ENCODE assay signal across 1 cellular context in the genomic region with DNA sequence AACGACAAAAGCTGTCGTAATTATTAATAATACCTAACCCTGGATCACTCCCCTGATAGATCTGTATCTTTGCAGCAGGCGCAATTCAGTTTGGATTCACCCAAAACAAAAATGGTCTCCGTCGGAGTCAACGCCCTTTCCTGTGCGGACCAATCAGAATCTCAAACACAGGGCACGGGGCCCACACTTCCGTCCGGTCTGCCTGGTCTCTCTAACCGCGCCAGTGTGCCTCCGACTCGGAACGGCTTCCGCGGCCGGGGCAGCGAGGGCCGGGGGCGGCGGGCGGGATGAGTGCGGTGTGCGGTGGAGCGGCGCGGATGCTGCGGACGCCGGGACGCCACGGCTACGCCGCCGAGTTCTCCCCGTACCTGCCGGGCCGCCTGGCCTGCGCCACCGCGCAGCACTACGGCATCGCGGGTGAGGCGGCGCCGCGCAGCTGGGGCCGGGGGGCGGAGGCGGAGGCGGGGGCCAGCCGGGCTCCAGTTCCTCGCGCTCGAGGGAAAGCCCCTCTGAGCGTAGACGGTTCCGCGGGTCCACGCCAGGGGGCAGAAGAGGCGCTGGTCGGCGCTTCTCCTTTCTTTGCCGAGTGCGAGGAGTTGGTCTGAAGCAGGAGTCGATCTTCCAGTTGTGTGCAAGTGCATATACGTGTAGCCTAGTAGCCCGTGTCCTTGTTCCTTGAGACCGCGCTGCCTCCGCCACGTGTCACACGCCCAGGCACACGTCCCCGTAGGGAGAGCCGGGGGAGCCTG.
TF ChIP-seq lines count a peak whose summit lies in the region.

A gene with protein sequence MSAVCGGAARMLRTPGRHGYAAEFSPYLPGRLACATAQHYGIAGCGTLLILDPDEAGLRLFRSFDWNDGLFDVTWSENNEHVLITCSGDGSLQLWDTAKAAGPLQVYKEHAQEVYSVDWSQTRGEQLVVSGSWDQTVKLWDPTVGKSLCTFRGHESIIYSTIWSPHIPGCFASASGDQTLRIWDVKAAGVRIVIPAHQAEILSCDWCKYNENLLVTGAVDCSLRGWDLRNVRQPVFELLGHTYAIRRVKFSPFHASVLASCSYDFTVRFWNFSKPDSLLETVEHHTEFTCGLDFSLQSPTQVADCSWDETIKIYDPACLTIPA (plus strand): TSS at position 214 of the 749 bp plus-strand sequence. CDS start 74 bp downstream, at position 288.

TF ChIP-seq in GM12878, 131 proteins besides CTCF, POLR2A, EP300 and RAD21 (continued from another document and continues in another):
- TF ChIP-seq, protein P1, sequence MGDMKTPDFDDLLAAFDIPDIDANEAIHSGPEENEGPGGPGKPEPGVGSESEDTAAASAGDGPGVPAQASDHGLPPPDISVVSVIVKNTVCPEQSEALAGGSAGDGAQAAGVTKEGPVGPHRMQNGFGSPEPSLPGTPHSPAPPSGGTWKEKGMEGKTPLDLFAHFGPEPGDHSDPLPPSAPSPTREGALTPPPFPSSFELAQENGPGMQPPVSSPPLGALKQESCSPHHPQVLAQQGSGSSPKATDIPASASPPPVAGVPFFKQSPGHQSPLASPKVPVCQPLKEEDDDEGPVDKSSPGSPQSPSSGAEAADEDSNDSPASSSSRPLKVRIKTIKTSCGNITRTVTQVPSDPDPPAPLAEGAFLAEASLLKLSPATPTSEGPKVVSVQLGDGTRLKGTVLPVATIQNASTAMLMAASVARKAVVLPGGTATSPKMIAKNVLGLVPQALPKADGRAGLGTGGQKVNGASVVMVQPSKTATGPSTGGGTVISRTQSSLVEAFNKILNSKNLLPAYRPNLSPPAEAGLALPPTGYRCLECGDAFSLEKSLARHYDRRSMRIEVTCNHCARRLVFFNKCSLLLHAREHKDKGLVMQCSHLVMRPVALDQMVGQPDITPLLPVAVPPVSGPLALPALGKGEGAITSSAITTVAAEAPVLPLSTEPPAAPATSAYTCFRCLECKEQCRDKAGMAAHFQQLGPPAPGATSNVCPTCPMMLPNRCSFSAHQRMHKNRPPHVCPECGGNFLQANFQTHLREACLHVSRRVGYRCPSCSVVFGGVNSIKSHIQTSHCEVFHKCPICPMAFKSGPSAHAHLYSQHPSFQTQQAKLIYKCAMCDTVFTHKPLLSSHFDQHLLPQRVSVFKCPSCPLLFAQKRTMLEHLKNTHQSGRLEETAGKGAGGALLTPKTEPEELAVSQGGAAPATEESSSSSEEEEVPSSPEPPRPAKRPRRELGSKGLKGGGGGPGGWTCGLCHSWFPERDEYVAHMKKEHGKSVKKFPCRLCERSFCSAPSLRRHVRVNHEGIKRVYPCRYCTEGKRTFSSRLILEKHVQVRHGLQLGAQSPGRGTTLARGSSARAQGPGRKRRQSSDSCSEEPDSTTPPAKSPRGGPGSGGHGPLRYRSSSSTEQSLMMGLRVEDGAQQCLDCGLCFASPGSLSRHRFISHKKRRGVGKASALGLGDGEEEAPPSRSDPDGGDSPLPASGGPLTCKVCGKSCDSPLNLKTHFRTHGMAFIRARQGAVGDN (IDR thresholded peaks at IDR 0.05), result 0 out of 2 replicates have a peak, but pooled peaks have one; percentile 65
- TF ChIP-seq ASH2L (IDR thresholded peaks at IDR 0.05; ENCODE audit: borderline replicate concordance, low read depth) (peak; percentile 85), ZZZ3 (IDR thresholded peaks at IDR 0.05; ENCODE audit: control insufficient read depth, insufficient read length, low read depth) (no peak), ZBTB40 (IDR thresholded peaks at IDR 0.05; ENCODE audit: borderline replicate concordance) (peak; percentile 67; the same call in 1 of the 2 replicates), PKNOX1 (IDR thresholded peaks at IDR 0.05) (no peak), MLLT1 (IDR thresholded peaks at IDR 0.05) (no peak), CHD2 (IDR thresholded peaks at IDR 0.05; ENCODE audit: borderline replicate concordance, low read depth, low read length) (peak; percentile 48), SIN3A (IDR thresholded peaks at IDR 0.05; ENCODE audit: low read depth, low read length) (0 out of 2 replicates have a peak, but pooled peaks have one; percentile 13), PBX3 (IDR thresholded peaks at IDR 0.05; ENCODE audit: insufficient replicate concordance, low read depth, low read length) (peak; percentile 37), MEF2A (IDR thresholded peaks at IDR 0.05; ENCODE audit: insufficient read depth, low read depth, low read length) (no peak), CHD1 (IDR thresholded peaks at IDR 0.05; ENCODE audit: low read depth, low read length) (no peak), BRCA1 (IDR thresholded peaks at IDR 0.05; ENCODE audit: low read depth, low read length) (no peak), RELB (IDR thresholded peaks at IDR 0.05; ENCODE audit: low read depth) (no peak), POLR2AphosphoS5 (IDR thresholded peaks at IDR 0.05; ENCODE audit: low read length) (peak; percentile 76), CEBPZ (IDR thresholded peaks at IDR 0.05; ENCODE audit: low read depth, low read length) (no peak), NR2F1 (conservative IDR thresholded peaks at IDR 0.05) (peak; percentile 74), WRNIP1 (IDR thresholded peaks at IDR 0.05; ENCODE audit: borderline replicate concordance, low read depth, low read length) (no peak), SMARCA5 (IDR thresholded peaks at IDR 0.05) (no peak; the same call in none of the 2 replicates), TARDBP (IDR thresholded peaks at IDR 0.05; ENCODE audit: borderline replicate concordance) (no peak), JUNB (IDR thresholded peaks at IDR 0.05) (no peak), HCFC1 (IDR thresholded peaks at IDR 0.05; ENCODE audit: low read length) (peak; percentile 77), CEBPB (IDR thresholded peaks at IDR 0.05; ENCODE audit: borderline replicate concordance in 1 of 2, low read depth in 2 of 2, low read length in 2 of 2) (no peak)
- TF ChIP-seq, protein P2, sequence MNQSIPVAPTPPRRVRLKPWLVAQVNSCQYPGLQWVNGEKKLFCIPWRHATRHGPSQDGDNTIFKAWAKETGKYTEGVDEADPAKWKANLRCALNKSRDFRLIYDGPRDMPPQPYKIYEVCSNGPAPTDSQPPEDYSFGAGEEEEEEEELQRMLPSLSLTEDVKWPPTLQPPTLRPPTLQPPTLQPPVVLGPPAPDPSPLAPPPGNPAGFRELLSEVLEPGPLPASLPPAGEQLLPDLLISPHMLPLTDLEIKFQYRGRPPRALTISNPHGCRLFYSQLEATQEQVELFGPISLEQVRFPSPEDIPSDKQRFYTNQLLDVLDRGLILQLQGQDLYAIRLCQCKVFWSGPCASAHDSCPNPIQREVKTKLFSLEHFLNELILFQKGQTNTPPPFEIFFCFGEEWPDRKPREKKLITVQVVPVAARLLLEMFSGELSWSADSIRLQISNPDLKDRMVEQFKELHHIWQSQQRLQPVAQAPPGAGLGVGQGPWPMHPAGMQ (IDR thresholded peaks at IDR 0.05; ENCODE audit: borderline replicate concordance), result no peak
- TF ChIP-seq, protein P3, sequence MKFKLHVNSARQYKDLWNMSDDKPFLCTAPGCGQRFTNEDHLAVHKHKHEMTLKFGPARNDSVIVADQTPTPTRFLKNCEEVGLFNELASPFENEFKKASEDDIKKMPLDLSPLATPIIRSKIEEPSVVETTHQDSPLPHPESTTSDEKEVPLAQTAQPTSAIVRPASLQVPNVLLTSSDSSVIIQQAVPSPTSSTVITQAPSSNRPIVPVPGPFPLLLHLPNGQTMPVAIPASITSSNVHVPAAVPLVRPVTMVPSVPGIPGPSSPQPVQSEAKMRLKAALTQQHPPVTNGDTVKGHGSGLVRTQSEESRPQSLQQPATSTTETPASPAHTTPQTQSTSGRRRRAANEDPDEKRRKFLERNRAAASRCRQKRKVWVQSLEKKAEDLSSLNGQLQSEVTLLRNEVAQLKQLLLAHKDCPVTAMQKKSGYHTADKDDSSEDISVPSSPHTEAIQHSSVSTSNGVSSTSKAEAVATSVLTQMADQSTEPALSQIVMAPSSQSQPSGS (IDR thresholded peaks at IDR 0.05; ENCODE audit: low read length), result no peak
